9 cellular contexts compared by ENCODE assay signal in the genomic region with DNA sequence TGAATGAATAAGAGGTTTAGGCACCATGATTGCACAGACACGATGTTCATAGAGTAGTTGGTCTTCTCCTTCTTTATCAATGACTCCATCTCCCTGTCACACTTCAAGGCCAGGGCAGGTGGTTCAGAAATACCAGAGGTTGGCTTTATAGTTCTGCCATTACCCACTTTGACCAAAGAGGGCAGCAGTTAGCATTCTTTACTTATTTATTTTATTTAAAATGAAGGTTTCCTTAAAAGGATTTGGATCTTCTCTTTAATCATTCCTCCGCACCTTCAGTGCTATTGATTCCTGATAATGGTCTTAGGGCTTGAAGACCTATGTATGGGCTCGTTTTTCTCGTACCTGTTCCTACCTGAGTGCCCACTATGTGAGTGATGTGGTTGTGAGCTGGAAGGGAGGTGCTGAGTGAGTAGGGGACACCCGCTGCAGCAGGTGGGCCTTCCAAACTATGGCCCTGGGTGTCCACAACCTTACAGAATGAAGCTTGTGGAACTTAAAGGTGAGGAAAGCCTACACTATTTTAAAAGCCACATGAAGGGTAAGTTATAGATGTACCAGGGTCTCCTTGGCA. TPM values are rescaled to one million over a fixed set of nuclear protein-coding genes. Genes with fewer than 3 reads are reported as not detected.
DNase-seq lines count a peak whose midpoint lies in the region; ATAC-seq and TF ChIP-seq lines count a peak whose summit lies in the region.
"Had no signal": no experiment of that assay in that cellular context is flagged by ENCODE, and none has a peak within 500 bp of the region (broad histone marks: within the 10 kb centered on the region; RNA-seq: fewer than 3 reads in every experiment).

No MANE protein-coding gene starts in this region.

- H3K36me3 Mint-ChIP-seq in Caco-2 (ENCODE audit: insufficient read depth, unreplicated experiment) = peaks cover 15% of the 10 kb centered on the region
- H3K36me3 Mint-ChIP-seq in brain = peaks cover 4% of the 10 kb centered on the region
- H3K36me3 Mint-ChIP-seq: activated naive CD8-positive, alpha-beta T cell had no signal

- no peak overlapping the region for H3K27ac Mint-ChIP-seq in Caco-2 (ENCODE audit: unreplicated experiment)
- H3K27ac Mint-ChIP-seq in brain = peak overlapping the region in 1 of 5 experiments; percentile 32
- H3K27ac Mint-ChIP-seq: activated naive CD8-positive, alpha-beta T cell had no signal

- H3K4me1 ChIP-seq in Caco-2 = no peaks in the 10 kb centered on the region

- TF ChIP-seq CTCF in Caco-2 (IDR thresholded peaks at IDR 0.05; ENCODE audit: insufficient read depth in 1 of 2, low read depth in 1 of 2, low read length in 1 of 2, severe bottlenecking in 1 of 2, unreplicated experiment in 1 of 2) = peak; percentile 42 to 44
- peak; percentile 47 to 69 for TF ChIP-seq CTCF in brain (conservative IDR thresholded peaks at IDR 0.05)
- peak; percentile 45 for TF ChIP-seq CTCF in neural cell (IDR thresholded peaks at IDR 0.05; ENCODE audit: poor library complexity, severe bottlenecking)

- no TSS peak for BruUV-seq in Caco-2 (replicated peaks; lab: Mats Ljungman, UMichigan)

- H3K4me1 Mint-ChIP-seq in Caco-2 (ENCODE audit: low read depth, unreplicated experiment) (no peaks in the 10 kb centered on the region), brain (peaks cover 42% of the 10 kb centered on the region)

- no peak for TF ChIP-seq RAD21 in neural cell (conservative IDR thresholded peaks at IDR 0.05)

- no peak for ATAC-seq in HG03520 (IDR thresholded peaks at IDR 0.05; ENCODE audit: unreplicated experiment)

- no peak overlapping the region for H3K9ac ChIP-seq in neural cell (ENCODE audit: low read length)

- no peak overlapping the region for H3K27ac ChIP-seq in neural cell (ENCODE audit: low read length)

- CTCF ChIA-PET in Caco-2 (lab: Charles Lee) = no interaction called here

- H3K4me3 ChIP-seq in Caco-2 (ENCODE audit: low read depth, low read length) = no peak overlapping the region
- no peak overlapping the region for H3K4me3 ChIP-seq in neural cell (ENCODE audit: low read length)

- no peak overlapping the region for H3K4me3 Mint-ChIP-seq in Caco-2 (ENCODE audit: unreplicated experiment)
- no peak overlapping the region for H3K4me3 Mint-ChIP-seq in brain
- H3K4me3 Mint-ChIP-seq: activated naive CD8-positive, alpha-beta T cell had no signal

- no peaks in the 10 kb centered on the region for H3F3A ChIP-seq in neural cell (ENCODE audit: insufficient read depth, low read length, poor library complexity, severe bottlenecking)

- H4K20me1 ChIP-seq in neural cell (ENCODE audit: insufficient read depth) = no peaks in the 10 kb centered on the region

- DNase-seq in Caco-2 = no peak
- DNase-seq in HPDE6-E6E7 (ENCODE audit: extremely low spot score) = peak; percentile 29
- DNase-seq in activated CD8-positive, alpha-beta memory T cell treated with anti-CD3 and anti-CD28 coated beads for 24 hours = no peak
- no peak for DNase-seq in foreskin melanocyte
- no peak for DNase-seq in NCI-H187 treated with DMSO at 0.1 percent for 48 hours (lab: John Stamatoyannopoulos, UW)

- no peak for TF ChIP-seq EP300 in neural cell (conservative IDR thresholded peaks at IDR 0.05; ENCODE audit: poor library complexity, severe bottlenecking)

- H3K79me2 ChIP-seq in neural cell (replicated peaks; ENCODE audit: insufficient read depth, low read length) = no peaks in the 10 kb centered on the region

- H3K27me3 ChIP-seq in Caco-2 (replicated peaks; ENCODE audit: control insufficient read depth, insufficient read depth, low read length) = no peaks in the 10 kb centered on the region
- no peaks in the 10 kb centered on the region for H3K27me3 ChIP-seq in neural cell (ENCODE audit: insufficient read depth, low read depth, low read length)

- no peak overlapping the region for H3K4me2 ChIP-seq in neural cell (ENCODE audit: low read length)

- no peaks in the 10 kb centered on the region for H3K27me3 Mint-ChIP-seq in Caco-2 (ENCODE audit: insufficient read depth, unreplicated experiment)
- peaks cover 3% of the 10 kb centered on the region for H3K27me3 Mint-ChIP-seq in brain

- POLR2A ChIA-PET in Caco-2 (lab: Charles Lee) = no interaction called here

- intact Hi-C loops in Caco-2 (cut with micrococcal nuclease; ENCODE audit: unreplicated experiment) = no loop called here

- H3K36me3 ChIP-seq in Caco-2 (ENCODE audit: control insufficient read depth, insufficient read depth, low read length) (no peaks in the 10 kb centered on the region; the same call in 1 of the 2 replicates), neural cell (ENCODE audit: insufficient read depth, low read length) (no peaks in the 10 kb centered on the region)

- no peaks in the 10 kb centered on the region for H3K9me2 ChIP-seq in neural cell (ENCODE audit: insufficient read depth, low read length)

- H2AFZ ChIP-seq in neural cell (ENCODE audit: low read depth, low read length) = no peak overlapping the region

- H3K9me3 ChIP-seq in Caco-2 = no peaks in the 10 kb centered on the region
- no peaks in the 10 kb centered on the region for H3K9me3 ChIP-seq in neural cell (ENCODE audit: low read length)

- H3K9me3 Mint-ChIP-seq in Caco-2 (ENCODE audit: unreplicated experiment) = no peaks in the 10 kb centered on the region
- no peaks in the 10 kb centered on the region for H3K9me3 Mint-ChIP-seq in brain

TF ChIP-seq in neural cell, 6 proteins besides CTCF, POLR2A, EP300 and RAD21:
- TF ChIP-seq, protein P1, sequence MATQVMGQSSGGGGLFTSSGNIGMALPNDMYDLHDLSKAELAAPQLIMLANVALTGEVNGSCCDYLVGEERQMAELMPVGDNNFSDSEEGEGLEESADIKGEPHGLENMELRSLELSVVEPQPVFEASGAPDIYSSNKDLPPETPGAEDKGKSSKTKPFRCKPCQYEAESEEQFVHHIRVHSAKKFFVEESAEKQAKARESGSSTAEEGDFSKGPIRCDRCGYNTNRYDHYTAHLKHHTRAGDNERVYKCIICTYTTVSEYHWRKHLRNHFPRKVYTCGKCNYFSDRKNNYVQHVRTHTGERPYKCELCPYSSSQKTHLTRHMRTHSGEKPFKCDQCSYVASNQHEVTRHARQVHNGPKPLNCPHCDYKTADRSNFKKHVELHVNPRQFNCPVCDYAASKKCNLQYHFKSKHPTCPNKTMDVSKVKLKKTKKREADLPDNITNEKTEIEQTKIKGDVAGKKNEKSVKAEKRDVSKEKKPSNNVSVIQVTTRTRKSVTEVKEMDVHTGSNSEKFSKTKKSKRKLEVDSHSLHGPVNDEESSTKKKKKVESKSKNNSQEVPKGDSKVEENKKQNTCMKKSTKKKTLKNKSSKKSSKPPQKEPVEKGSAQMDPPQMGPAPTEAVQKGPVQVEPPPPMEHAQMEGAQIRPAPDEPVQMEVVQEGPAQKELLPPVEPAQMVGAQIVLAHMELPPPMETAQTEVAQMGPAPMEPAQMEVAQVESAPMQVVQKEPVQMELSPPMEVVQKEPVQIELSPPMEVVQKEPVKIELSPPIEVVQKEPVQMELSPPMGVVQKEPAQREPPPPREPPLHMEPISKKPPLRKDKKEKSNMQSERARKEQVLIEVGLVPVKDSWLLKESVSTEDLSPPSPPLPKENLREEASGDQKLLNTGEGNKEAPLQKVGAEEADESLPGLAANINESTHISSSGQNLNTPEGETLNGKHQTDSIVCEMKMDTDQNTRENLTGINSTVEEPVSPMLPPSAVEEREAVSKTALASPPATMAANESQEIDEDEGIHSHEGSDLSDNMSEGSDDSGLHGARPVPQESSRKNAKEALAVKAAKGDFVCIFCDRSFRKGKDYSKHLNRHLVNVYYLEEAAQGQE (IDR thresholded peaks at IDR 0.05; ENCODE audit: borderline replicate concordance) = no peak
- TF ChIP-seq POLR2AphosphoS5 (IDR thresholded peaks at IDR 0.05) (no peak), TAF1 (IDR thresholded peaks at IDR 0.05; ENCODE audit: low read depth) (no peak), SMC3 (conservative IDR thresholded peaks at IDR 0.05; ENCODE audit: poor library complexity) (no peak), MXI1 (conservative IDR thresholded peaks at IDR 0.05; ENCODE audit: poor library complexity, severe bottlenecking) (no peak), EZH2 (IDR thresholded peaks at IDR 0.05; ENCODE audit: borderline replicate concordance, insufficient read depth, low read length, poor library complexity, severe bottlenecking) (no peak)

RNA-seq across cellular contexts. Expression of gene TIMP3, which starts 34.9 kb away (rescaled TPM):
- total RNA-seq in Caco-2 (2022) = 72.8 and 86.4 TPM in 2 replicates
- 47.8 TPM for polyA plus RNA-seq in brain (ENCODE audit: insufficient read depth, low read depth, low replicate concordance)
- polyA plus RNA-seq in neural cell = 0.48 and 0.72 TPM in 2 replicates
- polyA minus RNA-seq in neural cell = 0.46 and 0.73 TPM in 2 replicates

Comparison
In these comparisons a context has a peak if more than half of its experiments do, and no peak if none do; other contexts are left out.
1. RNA of gene TIMP3, which starts 34.9 kb away (polyA plus RNA-seq): 47.8 TPM in brain (single experiment); 0.48 to 0.72 TPM in neural cell; every median in the first group is over 10 times any median in the second.
2. Peak in every context shown above with its lines, with median percentiles within 50 percentile points of each other: CTCF ChIP-seq.